ENCODE assay signal across 9 cellular contexts in genomic region chr15:42118650-42119531, GRCh38. TPM values are rescaled to one million over a fixed set of nuclear protein-coding genes. Genes with fewer than 3 reads are reported as not detected.
DNase-seq lines count a peak whose midpoint lies in the region; ATAC-seq and TF ChIP-seq lines count a peak whose summit lies in the region.
"Had no signal": no experiment of that assay in that cellular context is flagged by ENCODE, and none has a peak within 500 bp of the region (broad histone marks: within the 10 kb centered on the region; RNA-seq: fewer than 3 reads in every experiment).

No MANE protein-coding gene starts in this region.

- TF ChIP-seq CTCF in HCT116 (IDR thresholded peaks at IDR 0.05 in 2 of 3, conservative IDR thresholded peaks at IDR 0.05 in 1 of 3; ENCODE audit: borderline replicate concordance in 1 of 3, insufficient read depth in 1 of 3, low read depth in 2 of 3, low read length in 2 of 3) (no peak), VCaP (conservative IDR thresholded peaks at IDR 0.05) (no peak), omental fat pad (IDR thresholded peaks at IDR 0.05) (no peak), PC-9 (conservative IDR thresholded peaks at IDR 0.05) (no peak)

- TF ChIP-seq RAD21 in HCT116 (IDR thresholded peaks at IDR 0.05; ENCODE audit: low read depth) = no peak

- intact Hi-C loops in HCT116 (cut with micrococcal nuclease) = no loop called here
- intact Hi-C loops in PC-9 (cut with micrococcal nuclease; ENCODE audit: unreplicated experiment) = no loop called here

- POLR2A ChIA-PET in HCT116 (lab: Charles Lee) = interaction anchor here (1.8 kb wide), 1 partner anchor 154 kb away, joined by 5 read pairs; the partner anchor contains the start of genes GANC and TMEM87A
- POLR2A ChIA-PET in PC-9 (lab: Charles Lee; ENCODE audit: unreplicated experiment) = interaction anchor here (0.8 kb wide), 1 partner anchor 124 kb away, joined by 12 read pairs; no protein-coding TSS in a partner anchor

- H3K9me3 ChIP-seq in HCT116 (ENCODE audit: control insufficient read depth in 1 of 2, insufficient read depth in 1 of 2, low read depth in 1 of 2, low read length in 2 of 2) (no peaks in the 10 kb centered on the region), PC-9 (ENCODE audit: insufficient read depth, low read depth) (no peaks in the 10 kb centered on the region)
- H3K9me3 ChIP-seq: SJSA1 had no signal

- H3K4me2 ChIP-seq in HCT116 (ENCODE audit: low read length) = peak overlapping the region; percentile 17; the same call in 1 of the 2 replicates
- no peak overlapping the region for H3K4me2 ChIP-seq in PC-9

- no peak overlapping the region for H3K9ac ChIP-seq in HCT116 (ENCODE audit: low read length)

- DNase-seq in HCT116 (ENCODE audit: low read depth, low spot score) (no peak), NCI-H2029 (lab: John Stamatoyannopoulos, UW) (peak; percentile 43), omental fat pad (ENCODE audit: low spot score) (no peak), H4 (ENCODE audit: low spot score) (no peak), PC-9 (no peak)
- DNase-seq: heart right ventricle had no signal

- no peak overlapping the region for H3K27ac ChIP-seq in HCT116 (ENCODE audit: low read depth, low read length)
- peak overlapping the region; percentile 86 for H3K27ac ChIP-seq in VCaP
- no peak overlapping the region for H3K27ac ChIP-seq in PC-9
- H3K27ac ChIP-seq: heart right ventricle, SJSA1 had no signal

- no peak overlapping the region for H3K4me3 ChIP-seq in HCT116 (replicated peaks in 1 of 2; ENCODE audit: low read depth in 1 of 2, low read length in 2 of 2)
- no peak overlapping the region for H3K4me3 ChIP-seq in PC-9
- H3K4me3 ChIP-seq: heart right ventricle, SJSA1 had no signal

- CTCF ChIA-PET in HCT116 (lab: Charles Lee) (interaction anchor here (1.7 to 2.0 kb wide), 2 partner anchors 15 to 34 kb away, joined by 4 to 5 read pairs; no protein-coding TSS in a partner anchor), PC-9 (lab: Charles Lee) (interaction anchor here (1.0 to 1.7 kb wide), 2 partner anchors 20 to 34 kb away, joined by 3 to 8 read pairs; no protein-coding TSS in a partner anchor)

- H3K9me2 ChIP-seq in HCT116 (ENCODE audit: insufficient read depth) (no peaks in the 10 kb centered on the region), PC-9 (ENCODE audit: insufficient read depth) (no peaks in the 10 kb centered on the region)

- H2AFZ ChIP-seq in HCT116 (ENCODE audit: low read depth, low read length, poor library complexity, severe bottlenecking) (peak overlapping the region; percentile 41), PC-9 (no peak overlapping the region)

- no peaks in the 10 kb centered on the region for H3F3A ChIP-seq in PC-9 (ENCODE audit: insufficient read depth, low read depth)

- no peaks in the 10 kb centered on the region for H3K27me3 ChIP-seq in HCT116 (ENCODE audit: insufficient read depth, low read length)
- H3K27me3 ChIP-seq in PC-9 (ENCODE audit: insufficient read depth, low read depth) = no peaks in the 10 kb centered on the region
- H3K27me3 ChIP-seq: SJSA1 had no signal

- no TSS peak for BruUV-seq in HCT116 (replicated peaks; lab: Mats Ljungman, UMichigan)
- no TSS peak for BruUV-seq in PC-9 (replicated peaks; lab: Mats Ljungman, UMichigan)

- H3K4me1 ChIP-seq in HCT116 (ENCODE audit: control insufficient read depth in 1 of 2, insufficient read depth in 2 of 2, low read length in 2 of 2) (peaks cover 0 to 4% of the 10 kb centered on the region in 2 experiments; a peak in 1 of 4 replicates), PC-9 (replicated peaks; ENCODE audit: insufficient read depth) (no peaks in the 10 kb centered on the region)
- H3K4me1 ChIP-seq: SJSA1 had no signal

- no peak for TF ChIP-seq POLR2A in HCT116 (IDR thresholded peaks at IDR 0.05; ENCODE audit: borderline replicate concordance, extremely low read depth, insufficient read depth, insufficient read length)

- H3K36me3 ChIP-seq in HCT116 (ENCODE audit: control insufficient read depth in 1 of 2, insufficient read depth in 2 of 2, low read length in 2 of 2) (no peaks in the 10 kb centered on the region), PC-9 (ENCODE audit: low read depth) (no peaks in the 10 kb centered on the region)
- H3K36me3 ChIP-seq: heart right ventricle, SJSA1 had no signal

- no peaks in the 10 kb centered on the region for H3K79me2 ChIP-seq in HCT116 (ENCODE audit: insufficient read depth, low read length)
- no peaks in the 10 kb centered on the region for H3K79me2 ChIP-seq in PC-9 (ENCODE audit: low read depth)

- H4K20me1 ChIP-seq in HCT116 (ENCODE audit: insufficient read depth) (no peaks in the 10 kb centered on the region), PC-9 (ENCODE audit: insufficient read depth) (no peaks in the 10 kb centered on the region)

- RAD21 ChIA-PET in HCT116 (lab: Charles Lee; ENCODE audit: low non-redundant PET in 1 of 2, low total read pairs in 2 of 2, uncharacterized antibody in 2 of 2, unreplicated experiment in 2 of 2) = no interaction called here

- ATAC-seq in HCT116 (peak; percentile 50; the same call in 1 of the 2 replicates), omental fat pad (ENCODE audit: low FRiP score) (peak; percentile 48), GM21723 (IDR thresholded peaks at IDR 0.05; ENCODE audit: unreplicated experiment) (no peak)

TF ChIP-seq in HCT116, 20 proteins besides CTCF, POLR2A, EP300 and RAD21:
- TF ChIP-seq TCF7L2 (IDR thresholded peaks at IDR 0.05; ENCODE audit: borderline replicate concordance, extremely low read depth, insufficient read depth, insufficient read length) = no peak
- TF ChIP-seq ELF1 (IDR thresholded peaks at IDR 0.05; ENCODE audit: borderline replicate concordance, low read depth) = no peak
- no peak for TF ChIP-seq SP1 (IDR thresholded peaks at IDR 0.05; ENCODE audit: low read depth)
- no peak for TF ChIP-seq JUND (IDR thresholded peaks at IDR 0.05)
- no peak for TF ChIP-seq FOSL1 (IDR thresholded peaks at IDR 0.05; ENCODE audit: low read depth)
- TF ChIP-seq EGR1 (IDR thresholded peaks at IDR 0.05; ENCODE audit: low read depth) = no peak

RNA-seq across cellular contexts. Expression of gene PLA2G4D, which starts 24.5 kb away (rescaled TPM):
- 0.34 TPM for total RNA-seq in HCT116 (2021; ENCODE audit: unreplicated experiment)
- polyA plus RNA-seq in HCT116 (2012) = 0.02 and 0.08 TPM in 2 replicates
- under 1 TPM in 1 of 4 donors, not detected in 3; 0.09 TPM for total RNA-seq in omental fat pad
- total RNA-seq in H4 (2014; rRNA removed; shearing (Covaris generic)) = not detected in 2 replicates
- total RNA-seq in PC-9 (2021) = 0.90 and 1.4 TPM in 2 replicates
- total RNA-seq: heart right ventricle, SJSA1 had no signal
- polyA plus RNA-seq: heart right ventricle had no signal

RNA-seq across cellular contexts. Expression of gene PLA2G4F, which starts 37.5 kb away (rescaled TPM):
- total RNA-seq in HCT116 (2021; ENCODE audit: unreplicated experiment) (0.05 TPM), omental fat pad (not detected), PC-9 (2021) (1.2 and 1.9 TPM in 2 replicates)
- polyA plus RNA-seq in HCT116 (2012) = 0.44 and 0.67 TPM in 2 replicates
- total RNA-seq in H4 (2014; rRNA removed; shearing (Covaris generic)) = not detected in 2 replicates
- total RNA-seq: SJSA1 had no signal
